ENCODE assay signal across 39 cellular contexts in genomic region chr12:79664518-79664917, GRCh38.
"Had no signal": no experiment of that assay in that cellular context is flagged by ENCODE, and none has a peak within 500 bp of the region (broad histone marks: within the 10 kb centered on the region; RNA-seq: fewer than 3 reads in every experiment).

No MANE protein-coding gene starts in this region.

- H3K27me3 ChIP-seq: adrenal gland, body of pancreas, brain microvascular endothelial cell, breast epithelium had no signal

- H3K4me3 ChIP-seq: adrenal gland, body of pancreas, breast epithelium had no signal

- H3K4me3 Mint-ChIP-seq: activated CD4-positive, alpha-beta memory T cell treated with anti-CD3 and anti-CD28 coated beads, Interleukin-2, amount 10 ng/mL, durations not matched to agents 7 days and 5 days; activated CD4-positive, alpha-beta T cell treated with anti-CD3 and anti-CD28 coated beads for 36 hours; activated CD4-positive, alpha-beta T cell treated with anti-CD3 and anti-CD28 coated beads, Interleukin-2, amount 10 ng/mL, durations not matched to agents 7 days and 5 days; activated CD8-positive, alpha-beta memory T cell treated with anti-CD3 and anti-CD28 coated beads, Interleukin-2, amount 10 ng/mL, durations not matched to agents 7 days and 5 days; activated CD8-positive, alpha-beta T cell treated with anti-CD3 and anti-CD28 coated beads, Interleukin-2, amount 10 ng/mL, durations not matched to agents 7 days and 5 days; activated naive CD4-positive, alpha-beta T cell treated with anti-CD3 and anti-CD28 coated beads for 36 hours; activated naive CD8-positive, alpha-beta T cell treated with anti-CD3 and anti-CD28 coated beads for 36 hours; activated T-cell treated with anti-CD3 and anti-CD28 coated beads, Interleukin-2, amount 50 U/mL, for 4 hours; activated T-cell treated with anti-CD3 and anti-CD28 coated beads, Interleukin-2, amount 50 U/mL, for 72 hours; activated T-helper 1 cell treated with anti-CD3 and anti-CD28 coated beads, Interleukin-12 subunit alpha, Interleukin-12 subunit beta, Interleukin-2, Interleukin-4 antibody, amounts not matched to agents 30 ng/mL and 10 ng/mL and 1 ng/mL, durations not matched to agents 14 hours and 24 hours and 36 hours; activated T-helper 17 cell treated with anti-CD3 and anti-CD28 coated beads, Interleukin-2, amount 50 U/mL, for 72 hours; T-helper 1 cell treated with Interleukin-12 subunit alpha and Interleukin-12 subunit beta and Interleukin-4 antibody, amounts not matched to agents 30 μg/mL and 1 μg/mL, for 36 hours; T-helper 2 cell treated with Interferon-gamma antibody and Interleukin-4, amounts not matched to agents 5 μg/mL and 100 μg/mL, for 36 hours had no signal

- H3K4me1 Mint-ChIP-seq: activated CD4-positive, alpha-beta memory T cell treated with anti-CD3 and anti-CD28 coated beads, Interleukin-2, amount 10 ng/mL, durations not matched to agents 7 days and 5 days; activated CD4-positive, alpha-beta T cell treated with anti-CD3 and anti-CD28 coated beads for 36 hours; activated CD4-positive, alpha-beta T cell treated with anti-CD3 and anti-CD28 coated beads, Interleukin-2, amount 10 ng/mL, durations not matched to agents 7 days and 5 days; activated CD8-positive, alpha-beta memory T cell treated with anti-CD3 and anti-CD28 coated beads, Interleukin-2, amount 10 ng/mL, durations not matched to agents 7 days and 5 days; activated naive CD8-positive, alpha-beta T cell treated with anti-CD3 and anti-CD28 coated beads for 36 hours; activated T-helper 17 cell treated with anti-CD3 and anti-CD28 coated beads, Interleukin-2, amount 50 U/mL, for 72 hours had no signal

- H3K27ac Mint-ChIP-seq: activated CD4-positive, alpha-beta memory T cell treated with anti-CD3 and anti-CD28 coated beads, Interleukin-2, amount 10 ng/mL, durations not matched to agents 7 days and 5 days; activated CD4-positive, alpha-beta T cell treated with anti-CD3 and anti-CD28 coated beads for 36 hours; activated CD4-positive, alpha-beta T cell treated with anti-CD3 and anti-CD28 coated beads, Interleukin-2, amount 10 ng/mL, durations not matched to agents 7 days and 5 days; activated CD8-positive, alpha-beta memory T cell treated with anti-CD3 and anti-CD28 coated beads, Interleukin-2, amount 10 ng/mL, durations not matched to agents 7 days and 5 days; activated CD8-positive, alpha-beta T cell treated with anti-CD3 and anti-CD28 coated beads, Interleukin-2, amount 10 ng/mL, durations not matched to agents 7 days and 5 days; activated naive CD4-positive, alpha-beta T cell treated with anti-CD3 and anti-CD28 coated beads for 36 hours; activated naive CD4-positive, alpha-beta T cell treated with anti-CD3 and anti-CD28 coated beads, Interleukin-2, amount 50 U/mL, for 72 hours; activated naive CD8-positive, alpha-beta T cell treated with anti-CD3 and anti-CD28 coated beads for 36 hours; activated T-cell treated with anti-CD3 and anti-CD28 coated beads, Interleukin-2, amount 50 U/mL, for 72 hours; activated T-helper 1 cell treated with anti-CD3 and anti-CD28 coated beads, Interleukin-12 subunit alpha, Interleukin-12 subunit beta, Interleukin-2, Interleukin-4 antibody, amounts not matched to agents 30 ng/mL and 10 ng/mL and 1 ng/mL, durations not matched to agents 14 hours and 24 hours and 36 hours; activated T-helper 17 cell treated with anti-CD3 and anti-CD28 coated beads, Interleukin-2, amount 50 U/mL, for 72 hours; T-helper 1 cell treated with Interleukin-12 subunit alpha and Interleukin-12 subunit beta and Interleukin-4 antibody, amounts not matched to agents 30 μg/mL and 1 μg/mL, for 36 hours; T-helper 2 cell treated with Interferon-gamma antibody and Interleukin-4, amounts not matched to agents 5 μg/mL and 100 μg/mL, for 36 hours had no signal

- H3K27me3 Mint-ChIP-seq: activated CD4-positive, alpha-beta memory T cell treated with anti-CD3 and anti-CD28 coated beads, Interleukin-2, amount 10 ng/mL, durations not matched to agents 7 days and 5 days; activated CD4-positive, alpha-beta T cell treated with anti-CD3 and anti-CD28 coated beads for 36 hours; activated CD4-positive, alpha-beta T cell treated with anti-CD3 and anti-CD28 coated beads, Interleukin-2, amount 10 ng/mL, durations not matched to agents 7 days and 5 days; activated naive CD8-positive, alpha-beta T cell treated with anti-CD3 and anti-CD28 coated beads for 36 hours had no signal

- H3K9me3 ChIP-seq: adrenal gland, body of pancreas, breast epithelium had no signal

- H3K36me3 ChIP-seq: adrenal gland, brain microvascular endothelial cell had no signal

- H3K27ac ChIP-seq: adrenal gland, body of pancreas, brain microvascular endothelial cell, breast epithelium, VCaP had no signal

- H3K36me3 Mint-ChIP-seq: activated CD8-positive, alpha-beta memory T cell treated with anti-CD3 and anti-CD28 coated beads, Interleukin-2, amount 10 ng/mL, durations not matched to agents 7 days and 5 days; activated naive CD4-positive, alpha-beta T cell treated with anti-CD3 and anti-CD28 coated beads, Interleukin-2, amount 50 U/mL, for 72 hours; activated naive CD8-positive, alpha-beta T cell treated with anti-CD3 and anti-CD28 coated beads for 36 hours had no signal

- DNase-seq: activated CD4-positive, alpha-beta memory T cell treated with anti-CD3 and anti-CD28 coated beads, Interleukin-2, amount 10 ng/mL, durations not matched to agents 7 days and 5 days; activated CD4-positive, alpha-beta T cell treated with anti-CD3 and anti-CD28 coated beads for 1 hour; activated CD4-positive, alpha-beta T cell treated with anti-CD3 and anti-CD28 coated beads for 36 hours; activated CD4-positive, alpha-beta T cell treated with anti-CD3 and anti-CD28 coated beads for 48 hours; activated CD4-positive, alpha-beta T cell treated with anti-CD3 and anti-CD28 coated beads, Interleukin-2, amount 10 ng/mL, durations not matched to agents 7 days and 5 days; activated CD4-positive, alpha-beta T cell treated with anti-CD3 and anti-CD28 coated beads, Interleukin-2, amount 50 U/mL, for 48 hours; activated CD4-positive, CD25-positive, alpha-beta regulatory T cell; activated CD8-positive, alpha-beta memory T cell treated with anti-CD3 and anti-CD28 coated beads for 24 hours; activated CD8-positive, alpha-beta memory T cell treated with anti-CD3 and anti-CD28 coated beads, Interleukin-2, amount 10 ng/mL, durations not matched to agents 7 days and 5 days; activated CD8-positive, alpha-beta memory T cell treated with anti-CD3 and anti-CD28 coated beads, Interleukin-2, amount 50 U/mL, for 48 hours; activated CD8-positive, alpha-beta T cell treated with anti-CD3 and anti-CD28 coated beads, Interleukin-2, amount 10 ng/mL, durations not matched to agents 7 days and 5 days; activated effector memory CD4-positive, alpha-beta T cell treated with anti-CD3 and anti-CD28 coated beads, Interleukin-2, amount 50 U/mL, for 16 hours; activated gamma-delta T cell treated with Interleukin-2 at 50 U/mL for 16 hours; activated naive CD4-positive, alpha-beta T cell; activated naive CD4-positive, alpha-beta T cell treated with anti-CD3 and anti-CD28 coated beads for 36 hours; activated naive CD4-positive, alpha-beta T cell treated with anti-CD3 and anti-CD28 coated beads, Interleukin-2, amount 50 U/mL, for 16 hours; activated naive CD8-positive, alpha-beta T cell treated with anti-CD3 and anti-CD28 coated beads for 36 hours; activated T-cell treated with anti-CD3 and anti-CD28 coated beads, Interleukin-2, amount 50 U/mL, for 1 hour; activated T-cell treated with anti-CD3 and anti-CD28 coated beads, Interleukin-2, amount 50 U/mL, for 4 hours; activated T-cell treated with anti-CD3 and anti-CD28 coated beads, Interleukin-2, amount 50 U/mL, for 72 hours; adrenal gland; amniotic stem cell; aorta; body of pancreas; brain microvascular endothelial cell; central memory CD4-positive, alpha-beta T cell; T-helper 1 cell; T-helper 2 cell; T-helper 9 cell had no signal

- FAIRE-seq: astrocyte, TTC549 had no signal

- H3K9me3 Mint-ChIP-seq: activated CD4-positive, alpha-beta memory T cell treated with anti-CD3 and anti-CD28 coated beads, Interleukin-2, amount 10 ng/mL, durations not matched to agents 7 days and 5 days; activated CD4-positive, alpha-beta T cell treated with anti-CD3 and anti-CD28 coated beads, Interleukin-2, amount 10 ng/mL, durations not matched to agents 7 days and 5 days; activated naive CD4-positive, alpha-beta T cell treated with anti-CD3 and anti-CD28 coated beads for 36 hours; activated naive CD4-positive, alpha-beta T cell treated with anti-CD3 and anti-CD28 coated beads, Interleukin-2, amount 50 U/mL, for 72 hours; activated naive CD8-positive, alpha-beta T cell treated with anti-CD3 and anti-CD28 coated beads for 36 hours; activated T-cell treated with anti-CD3 and anti-CD28 coated beads, Interleukin-2, amount 50 U/mL, for 4 hours; activated T-cell treated with anti-CD3 and anti-CD28 coated beads, Interleukin-2, amount 50 U/mL, for 72 hours; activated T-helper 1 cell treated with anti-CD3 and anti-CD28 coated beads, Interleukin-12 subunit alpha, Interleukin-12 subunit beta, Interleukin-2, Interleukin-4 antibody, amounts not matched to agents 30 ng/mL and 10 ng/mL and 1 ng/mL, durations not matched to agents 14 hours and 24 hours and 36 hours; activated T-helper 17 cell treated with anti-CD3 and anti-CD28 coated beads, Interleukin-2, amount 50 U/mL, for 72 hours; T-helper 1 cell treated with Interleukin-12 subunit alpha and Interleukin-12 subunit beta and Interleukin-4 antibody, amounts not matched to agents 30 μg/mL and 1 μg/mL, for 36 hours; T-helper 2 cell treated with Interferon-gamma antibody and Interleukin-4, amounts not matched to agents 5 μg/mL and 100 μg/mL, for 36 hours had no signal

- ATAC-seq: activated CD4-positive, alpha-beta T cell treated with anti-CD3 and anti-CD28 coated beads for 36 hours; activated CD4-positive, CD25-positive, alpha-beta regulatory T cell treated with anti-CD3 and anti-CD28 coated beads, Interleukin-2, amount 50 U/mL, for 24 hours; activated CD8-positive, alpha-beta memory T cell treated with anti-CD3 and anti-CD28 coated beads, Interleukin-2, amount 10 ng/mL, durations not matched to agents 7 days and 5 days; activated CD8-positive, alpha-beta T cell treated with anti-CD3 and anti-CD28 coated beads, Interleukin-2, amount 10 ng/mL, durations not matched to agents 7 days and 5 days; activated naive CD4-positive, alpha-beta T cell treated with anti-CD3 and anti-CD28 coated beads, Interleukin-2, amount 50 U/mL, for 72 hours; activated T-cell treated with anti-CD3 and anti-CD28 coated beads, Interleukin-2, amount 50 U/mL, for 4 hours; activated T-cell treated with anti-CD3 and anti-CD28 coated beads, Interleukin-2, amount 50 U/mL, for 72 hours; activated T-helper 17 cell treated with anti-CD3 and anti-CD28 coated beads, Interleukin-2, amount 50 U/mL, for 72 hours; body of pancreas had no signal
